In the genomic region with DNA sequence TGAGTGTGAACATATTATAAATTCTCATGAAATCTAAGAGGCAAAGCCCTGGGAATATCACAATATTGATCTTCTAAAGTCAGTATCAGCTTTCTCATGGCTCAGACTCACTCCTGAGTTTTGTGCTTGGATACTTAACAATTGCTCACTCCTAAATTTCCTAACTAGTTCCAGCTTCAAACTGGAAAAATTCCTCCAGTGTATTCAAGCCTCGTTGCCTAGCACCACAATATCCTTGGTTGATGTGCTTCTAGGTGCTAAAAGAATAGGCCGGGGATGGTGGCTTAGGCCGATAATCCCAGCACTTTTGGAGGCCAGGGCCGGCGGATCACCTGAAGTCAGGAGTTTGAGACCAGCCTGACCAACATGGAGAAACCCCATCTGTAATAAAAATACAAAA, we compare ENCODE assay signal across 19 cellular contexts.
"Had no signal": no experiment of that assay in that cellular context is flagged by ENCODE, and none has a peak within 500 bp of the region (broad histone marks: within the 10 kb centered on the region; RNA-seq: fewer than 3 reads in every experiment).

No MANE protein-coding gene starts in this region.

- H3K4me3 ChIP-seq: gastrocnemius medialis, heart right ventricle, mucosa of descending colon had no signal

- ATAC-seq: activated CD4-positive, CD25-positive, alpha-beta regulatory T cell treated with anti-CD3 and anti-CD28 coated beads, Interleukin-2, amount 50 U/mL, for 24 hours; gastrocnemius medialis; heart right ventricle; left cardiac atrium; naive thymus-derived CD4-positive, alpha-beta T cell had no signal

- H3K4me3 Mint-ChIP-seq: activated naive CD8-positive, alpha-beta T cell treated with anti-CD3 and anti-CD28 coated beads, Interleukin-2, amount 10 ng/mL, durations not matched to agents 7 days and 5 days; central memory CD8-positive, alpha-beta T cell; type B pancreatic cell had no signal

- H3K27me3 Mint-ChIP-seq: activated naive CD8-positive, alpha-beta T cell treated with anti-CD3 and anti-CD28 coated beads, Interleukin-2, amount 10 ng/mL, durations not matched to agents 7 days and 5 days; central memory CD8-positive, alpha-beta T cell; naive thymus-derived CD4-positive, alpha-beta T cell; type B pancreatic cell had no signal

- H3K36me3 Mint-ChIP-seq: type B pancreatic cell had no signal

- H3K9ac ChIP-seq: parathyroid adenoma had no signal

- H3K4me1 ChIP-seq: parathyroid adenoma had no signal

- H3K9me3 ChIP-seq: gastrocnemius medialis, mucosa of descending colon had no signal

- H3K9me3 Mint-ChIP-seq: central memory CD8-positive, alpha-beta T cell; type B pancreatic cell had no signal

- H2AFZ ChIP-seq: parathyroid adenoma had no signal

- DNase-seq: activated CD4-positive, alpha-beta T cell treated with anti-CD3 and anti-CD28 coated beads, Interleukin-2, amount 50 U/mL, for 1 hour; activated CD8-positive, alpha-beta memory T cell treated with anti-CD3 and anti-CD28 coated beads for 24 hours; activated naive CD8-positive, alpha-beta T cell treated with anti-CD3 and anti-CD28 coated beads, Interleukin-2, amount 10 ng/mL, durations not matched to agents 7 days and 5 days; brain microvascular endothelial cell; cortex of kidney; effector CD8-positive, alpha-beta T cell; gastrocnemius medialis; heart right ventricle; left cardiac atrium; mucosa of descending colon; naive thymus-derived CD4-positive, alpha-beta T cell; retina; stimulated activated CD4-positive, alpha-beta T cell treated with anti-CD3 and anti-CD28 coated beads, Interleukin-2, amount 100 ng/mL, for 48 hours; stimulated activated naive CD4-positive, alpha-beta T cell; substantia nigra had no signal

- H3K27ac Mint-ChIP-seq: activated naive CD8-positive, alpha-beta T cell treated with anti-CD3 and anti-CD28 coated beads, Interleukin-2, amount 10 ng/mL, durations not matched to agents 7 days and 5 days; type B pancreatic cell had no signal

- H3K27ac ChIP-seq: brain microvascular endothelial cell, heart right ventricle, parathyroid adenoma had no signal

- H3K36me3 ChIP-seq: brain microvascular endothelial cell, gastrocnemius medialis, heart right ventricle had no signal

- H3K27me3 ChIP-seq: brain microvascular endothelial cell, gastrocnemius medialis, heart right ventricle had no signal
